Comparison of ENCODE assay signal across 8 cellular contexts in genomic region chr1:67791686-67792475, GRCh38. TPM values are rescaled to one million over a fixed set of nuclear protein-coding genes. Genes with fewer than 3 reads are reported as not detected.
DNase-seq lines count a peak whose midpoint lies in the region; ATAC-seq and TF ChIP-seq lines count a peak whose summit lies in the region.

No MANE protein-coding gene starts in this region.

- H3K36me3 ChIP-seq in right atrium auricular region (no peaks in the 10 kb centered on the region), mesenchymal stem cell (ENCODE audit: control insufficient read depth in 1 of 2, insufficient read depth in 2 of 2, low read depth in 1 of 2, low read length in 2 of 2) (peaks cover 0 to 3% of the 10 kb centered on the region in 2 experiments), aorta (ENCODE audit: control insufficient read depth in 1 of 2, insufficient read depth in 2 of 2, low read length in 1 of 2) (no peaks in the 10 kb centered on the region)

- H3K23ac ChIP-seq in mesenchymal stem cell (ENCODE audit: low read length in 2 of 2): no peak overlapping the region

- H3K36me3 Mint-ChIP-seq in activated CD4-positive, alpha-beta memory T cell treated with anti-CD3 and anti-CD28 coated beads, Interleukin-2, amount 10 ng/mL, durations not matched to agents 7 days and 5 days (ENCODE audit: low read depth): no peaks in the 10 kb centered on the region

- H3K9ac ChIP-seq in mesenchymal stem cell (ENCODE audit: low read length): peak overlapping the region; percentile 76

- CTCF ChIA-PET in activated CD4-positive, alpha-beta memory T cell treated with anti-CD3 and anti-CD28 coated beads, Interleukin-2, amount 10 ng/mL, durations not matched to agents 7 days and 5 days (lab: Charles Lee): no interaction called here

- intact Hi-C loops in Right ventricle myocardium inferior (cut with DNase I): no loop called here
- intact Hi-C loops in aorta (cut with DNase I): loop anchor here (2.0 to 5.0 kb wide), 2 partner anchors 39 to 40 kb away; partner anchors contain the start of gene GNG12 (in 1 of the 2)

- H2AFZ ChIP-seq in mesenchymal stem cell (ENCODE audit: low read depth, low read length): no peak overlapping the region

- no peak for DNase-seq in Right ventricle myocardium inferior (ENCODE audit: missing footprints)
- no peak for DNase-seq in right atrium auricular region (ENCODE audit: low spot score)
- DNase-seq in choroid plexus epithelial cell (ENCODE audit: low read depth): peak; percentile 93
- peak; percentile 87 for DNase-seq in mesenchymal stem cell
- DNase-seq in aorta: peak in 1 of 2 donors; percentile 69
- no peak for DNase-seq in activated CD4-positive, alpha-beta memory T cell treated with anti-CD3 and anti-CD28 coated beads, Interleukin-2, amount 10 ng/mL, durations not matched to agents 7 days and 5 days
- no peak for DNase-seq in NK-92 (lab: John Stamatoyannopoulos, UW; ENCODE audit: unreplicated experiment)

- H3K79me1 ChIP-seq in mesenchymal stem cell (replicated peaks; ENCODE audit: low read length, poor library complexity, severe bottlenecking): peaks cover 19% of the 10 kb centered on the region

- no peak overlapping the region for H4K91ac ChIP-seq in mesenchymal stem cell (ENCODE audit: low read length)

- H2AK5ac ChIP-seq in mesenchymal stem cell (ENCODE audit: low read length, severe bottlenecking): peak overlapping the region; percentile 63

- peak overlapping the region; percentile 39 for H2BK5ac ChIP-seq in mesenchymal stem cell (ENCODE audit: low read depth, low read length, poor library complexity, severe bottlenecking)

- H3K4me3 Mint-ChIP-seq in activated CD4-positive, alpha-beta memory T cell treated with anti-CD3 and anti-CD28 coated beads, Interleukin-2, amount 10 ng/mL, durations not matched to agents 7 days and 5 days: no peak overlapping the region

- peak overlapping the region; percentile 53 to 67 for H2BK12ac ChIP-seq in mesenchymal stem cell (ENCODE audit: low read length in 2 of 2)

- H3K27me3 Mint-ChIP-seq in activated CD4-positive, alpha-beta memory T cell treated with anti-CD3 and anti-CD28 coated beads, Interleukin-2, amount 10 ng/mL, durations not matched to agents 7 days and 5 days: peaks cover 11% of the 10 kb centered on the region

- H3K4me2 ChIP-seq in mesenchymal stem cell (ENCODE audit: low read length, poor library complexity, severe bottlenecking): peak overlapping the region; percentile 39

- peak overlapping the region; percentile 27 for H2BK120ac ChIP-seq in mesenchymal stem cell (ENCODE audit: low read depth, low read length)

- no peaks in the 10 kb centered on the region for H3K4me1 Mint-ChIP-seq in activated CD4-positive, alpha-beta memory T cell treated with anti-CD3 and anti-CD28 coated beads, Interleukin-2, amount 10 ng/mL, durations not matched to agents 7 days and 5 days

- H3K14ac ChIP-seq in mesenchymal stem cell (ENCODE audit: low read length in 2 of 2): no peak overlapping the region

- H3K27ac ChIP-seq in right atrium auricular region (peak overlapping the region in 1 of 2 donors; percentile 13), mesenchymal stem cell (ENCODE audit: low read length, poor library complexity, severe bottlenecking) (peak overlapping the region; percentile 97), aorta (ENCODE audit: low read depth in 1 of 2, low read length in 2 of 2) (peak overlapping the region; percentile 84 to 99)

- H2BK15ac ChIP-seq in mesenchymal stem cell (ENCODE audit: low read depth, poor library complexity, severe bottlenecking): no peak overlapping the region

- TF ChIP-seq CTCF in right atrium auricular region (IDR thresholded peaks at IDR 0.05): no peak
- no peak for TF ChIP-seq CTCF in choroid plexus epithelial cell (conservative IDR thresholded peaks at IDR 0.05; ENCODE audit: low read depth, low read length)

- H3K9me3 ChIP-seq in right atrium auricular region (no peaks in the 10 kb centered on the region), mesenchymal stem cell (ENCODE audit: control insufficient read depth, low read length) (no peaks in the 10 kb centered on the region), aorta (ENCODE audit: control insufficient read depth, low read length) (no peaks in the 10 kb centered on the region)

- POLR2A ChIA-PET in activated CD4-positive, alpha-beta memory T cell treated with anti-CD3 and anti-CD28 coated beads, Interleukin-2, amount 10 ng/mL, durations not matched to agents 7 days and 5 days (lab: Charles Lee): no interaction called here

- peak overlapping the region; percentile 58 to 63 for H3K18ac ChIP-seq in mesenchymal stem cell (ENCODE audit: low read depth in 1 of 2, low read length in 2 of 2)

- no peak overlapping the region for H3K4ac ChIP-seq in mesenchymal stem cell (ENCODE audit: low read depth in 1 of 2, low read length in 2 of 2)

- H3K4me3 ChIP-seq in right atrium auricular region (no peak overlapping the region), choroid plexus epithelial cell (ENCODE audit: low read depth, low read length) (no peak overlapping the region), mesenchymal stem cell (ENCODE audit: insufficient read depth in 1 of 2, low read depth in 1 of 2, low read length in 2 of 2) (peak overlapping the region in 1 of 2 experiments; percentile 42), aorta (ENCODE audit: low read length in 2 of 2) (no peak overlapping the region)

- ATAC-seq in Right ventricle myocardium inferior (peak; percentile 68), aorta (ENCODE audit: low FRiP score) (peak; percentile 84), HG03457 (IDR thresholded peaks at IDR 0.05; ENCODE audit: unreplicated experiment) (no peak)

- peaks cover 0 to 18% of the 10 kb centered on the region in 2 donors for H3K4me1 ChIP-seq in right atrium auricular region
- peaks cover 19% of the 10 kb centered on the region for H3K4me1 ChIP-seq in mesenchymal stem cell (ENCODE audit: control insufficient read depth, insufficient read depth, low read depth, low read length)
- peaks cover 12 to 30% of the 10 kb centered on the region in 2 donors for H3K4me1 ChIP-seq in aorta (ENCODE audit: control insufficient read depth in 1 of 2, insufficient read depth in 2 of 2, low read length in 2 of 2)

- H3K27me3 ChIP-seq in right atrium auricular region (no peaks in the 10 kb centered on the region), mesenchymal stem cell (ENCODE audit: control insufficient read depth in 1 of 2, insufficient read depth in 1 of 2, low read length in 2 of 2) (no peaks in the 10 kb centered on the region), aorta (ENCODE audit: control insufficient read depth in 1 of 2, insufficient read depth in 2 of 2, low read length in 1 of 2) (no peaks in the 10 kb centered on the region)

- no peaks in the 10 kb centered on the region for H3K9me3 Mint-ChIP-seq in activated CD4-positive, alpha-beta memory T cell treated with anti-CD3 and anti-CD28 coated beads, Interleukin-2, amount 10 ng/mL, durations not matched to agents 7 days and 5 days

- 6% methylated on average over 6 of the region's 8 CpGs for WGBS in mesenchymal stem cell
- 8 to 11% methylated on average over 8 of the region's 8 CpGs for WGBS in aorta, 2 donors

- H4K8ac ChIP-seq in mesenchymal stem cell (ENCODE audit: low read length): peak overlapping the region; percentile 45

- H3K27ac Mint-ChIP-seq in activated CD4-positive, alpha-beta memory T cell treated with anti-CD3 and anti-CD28 coated beads, Interleukin-2, amount 10 ng/mL, durations not matched to agents 7 days and 5 days: no peak overlapping the region

RNA-seq across cellular contexts. Expression of gene GNG12, which starts 41.4 kb away (rescaled TPM):
- total RNA-seq in Right ventricle myocardium inferior (37.2 TPM), right atrium auricular region (10 to 100 TPM; 29.1 to 45.4 TPM), aorta (100 to 1,000 TPM; 123 to 175 TPM)
- 110 TPM for polyA plus RNA-seq in mesenchymal stem cell (2013, experiment 1 of 2)
- 106 TPM for polyA plus RNA-seq in mesenchymal stem cell (2013, experiment 2 of 2)
- polyA plus RNA-seq in aorta: 10 to 100 TPM; 84.9 to 96.8 TPM
- under 1 TPM; 0.05 TPM for total RNA-seq in activated CD4-positive, alpha-beta memory T cell treated with anti-CD3 and anti-CD28 coated beads, Interleukin-2, amount 10 ng/mL, durations not matched to agents 7 days and 5 days

Comparison
In these comparisons a context has a peak if more than half of its experiments do, and no peak if none do; other contexts are left out.
1. DNase-seq: peak in choroid plexus epithelial cell (single experiment) and mesenchymal stem cell (single experiment); none in Right ventricle myocardium inferior (single experiment), right atrium auricular region (single experiment), activated CD4-positive, alpha-beta memory T cell treated with anti-CD3 and anti-CD28 coated beads, Interleukin-2, amount 10 ng/mL, durations not matched to agents 7 days and 5 days (single experiment) and NK-92 (single experiment).
2. RNA of gene GNG12, which starts 41.4 kb away (total RNA-seq): 123 to 175 TPM in aorta, 29.1 to 45.4 TPM in right atrium auricular region and 37.2 TPM in Right ventricle myocardium inferior (single experiment); 0.05 TPM in activated CD4-positive, alpha-beta memory T cell treated with anti-CD3 and anti-CD28 coated beads, Interleukin-2, amount 10 ng/mL, durations not matched to agents 7 days and 5 days; every median in the first group is over 10 times any median in the second.